ENCODE assay signal across 15 cellular contexts in the genomic region with DNA sequence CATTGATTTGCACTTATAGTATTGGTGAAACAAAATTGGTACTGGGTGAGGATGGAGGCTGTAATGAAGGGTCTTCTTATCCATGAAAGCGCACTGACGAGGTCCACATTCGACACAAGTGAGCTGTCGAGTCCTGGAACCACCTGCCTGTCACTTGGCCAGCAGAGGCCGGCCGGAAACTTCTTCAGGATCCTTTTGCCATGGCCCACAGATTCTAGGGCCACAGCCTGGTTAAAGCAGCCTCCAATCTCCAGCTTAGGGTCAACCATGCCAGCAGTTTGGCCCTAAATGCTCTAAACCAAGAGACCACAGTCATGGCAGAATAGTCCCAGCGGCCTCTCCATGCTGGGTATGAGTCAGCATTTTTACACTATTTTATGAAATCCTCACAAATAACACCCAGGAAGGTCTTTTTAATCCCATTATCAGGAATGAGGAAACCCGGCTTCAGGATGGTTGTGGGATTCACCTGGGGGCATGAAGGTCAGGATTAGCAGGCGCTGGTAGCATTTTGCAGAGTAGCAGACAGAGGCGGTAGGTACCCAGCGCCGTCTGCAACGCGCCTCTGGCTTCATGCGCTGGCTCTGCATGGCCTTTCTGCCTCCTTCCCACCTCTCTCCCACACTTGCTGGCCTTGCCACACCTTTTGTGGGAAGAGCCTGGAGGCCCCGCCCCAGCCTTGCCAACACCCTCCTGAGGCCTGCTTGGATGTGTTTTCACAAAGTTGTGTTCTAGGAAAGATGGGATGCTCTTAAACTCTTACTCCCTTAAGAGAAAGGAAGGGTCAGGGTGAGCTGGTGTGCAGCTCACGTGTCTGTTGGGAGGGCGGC. TPM values are rescaled to one million over a fixed set of nuclear protein-coding genes. Genes with fewer than 3 reads are reported as not detected.
DNase-seq lines count a peak whose midpoint lies in the region; ATAC-seq, FAIRE-seq and TF ChIP-seq lines count a peak whose summit lies in the region.
"Had no signal": no experiment of that assay in that cellular context is flagged by ENCODE, and none has a peak within 500 bp of the region (broad histone marks: within the 10 kb centered on the region; RNA-seq: fewer than 3 reads in every experiment).

No MANE protein-coding gene starts in this region.

- in situ Hi-C loops in transverse colon (cut with MboI; ENCODE audit: low pct_ligation_motif_present in 1 of 4, low pct_unique_long_range_greater_than_20kb in 1 of 4, low sequenced_read_pairs in 3 of 4) = no loop called here
- in situ Hi-C loops in ACHN (cut with HindIII; ENCODE audit: low pct_ligation_motif_present, low pct_unique_long_range_greater_than_20kb, low sequenced_read_pairs) = no loop called here

- TF ChIP-seq CTCF in astrocyte (IDR thresholded peaks at IDR 0.05; ENCODE audit: insufficient read depth, low read depth, low read length) (no peak), left lung (IDR thresholded peaks at IDR 0.05) (no peak), transverse colon (IDR thresholded peaks at IDR 0.05) (peak in 1 of 5 experiments; percentile 29), A673 (conservative IDR thresholded peaks at IDR 0.05; ENCODE audit: low read depth, low read length) (no peak)

- no peaks in the 10 kb centered on the region for H3K9me3 ChIP-seq in astrocyte (ENCODE audit: insufficient read depth, low read depth, low read length)
- H3K9me3 ChIP-seq in left lung = no peaks in the 10 kb centered on the region
- no peaks in the 10 kb centered on the region for H3K9me3 ChIP-seq in transverse colon
- H3K9me3 ChIP-seq in A673 (ENCODE audit: low read depth, low read length, poor library complexity, severe bottlenecking) = no peaks in the 10 kb centered on the region
- H3K9me3 ChIP-seq: right lobe of liver had no signal

- no peak for FAIRE-seq in astrocyte (lab: Jason Lieb, UNC)

- H3K4me3 Mint-ChIP-seq in activated CD4-positive, alpha-beta memory T cell treated with anti-CD3 and anti-CD28 coated beads for 36 hours = no peak overlapping the region
- no peak overlapping the region for H3K4me3 Mint-ChIP-seq in activated CD4-positive, alpha-beta memory T cell treated with anti-CD3 and anti-CD28 coated beads, Interleukin-2, amount 10 ng/mL, durations not matched to agents 7 days and 5 days
- H3K4me3 Mint-ChIP-seq in astrocyte (ENCODE audit: unreplicated experiment) = no peak overlapping the region

- intact Hi-C loops in activated CD4-positive, alpha-beta memory T cell treated with anti-CD3 and anti-CD28 coated beads for 36 hours (cut with micrococcal nuclease) = no loop called here
- intact Hi-C loops in left lung (cut with DNase I) (no loop called here), transverse colon (cut with DNase I; ENCODE audit: low total_unique reads) (no loop called here), A673 (cut with micrococcal nuclease; ENCODE audit: unreplicated experiment) (no loop called here)

- H4K20me1 ChIP-seq in astrocyte (ENCODE audit: insufficient read depth, low read length) = peaks cover 73% of the 10 kb centered on the region

- peaks cover 92% of the 10 kb centered on the region for H3K79me2 ChIP-seq in astrocyte (ENCODE audit: insufficient read depth, low read length)

- H3K4me2 ChIP-seq in astrocyte (ENCODE audit: low read length) = no peak overlapping the region

- no peak for TF ChIP-seq EP300 in transverse colon (IDR thresholded peaks at IDR 0.05; ENCODE audit: low read depth)

- BruUV-seq in A673 (replicated peaks; lab: Mats Ljungman, UMichigan) = no TSS peak

- no peak overlapping the region for H2AFZ ChIP-seq in astrocyte (ENCODE audit: low read depth, low read length)

- peaks cover 3% of the 10 kb centered on the region for H3K36me3 ChIP-seq in astrocyte (ENCODE audit: insufficient read depth, low read length)
- H3K36me3 ChIP-seq in left lung = peaks cover 0 to 25% of the 10 kb centered on the region in 2 donors
- H3K36me3 ChIP-seq in transverse colon = peaks cover 0 to 5% (median 0%) of the 10 kb centered on the region in 4 donors
- H3K36me3 ChIP-seq in A673 (ENCODE audit: insufficient read depth, low read length, poor library complexity, severe bottlenecking) = no peaks in the 10 kb centered on the region
- H3K36me3 ChIP-seq: right lobe of liver had no signal

- H3K27ac ChIP-seq in astrocyte (ENCODE audit: low read depth, low read length) (no peak overlapping the region), left lung (no peak overlapping the region), transverse colon (peak overlapping the region; percentile 27 to 66 (median 50)), A673 (ENCODE audit: low read depth, low read length, poor library complexity, severe bottlenecking) (no peak overlapping the region), caudate nucleus (ENCODE audit: low read depth, low read length) (no peak overlapping the region)
- H3K27ac ChIP-seq: right lobe of liver had no signal

- CTCF ChIA-PET in activated CD4-positive, alpha-beta memory T cell treated with anti-CD3 and anti-CD28 coated beads for 36 hours (lab: Charles Lee) = no interaction called here
- CTCF ChIA-PET in activated CD4-positive, alpha-beta memory T cell treated with anti-CD3 and anti-CD28 coated beads, Interleukin-2, amount 10 ng/mL, durations not matched to agents 7 days and 5 days (lab: Charles Lee) = no interaction called here
- CTCF ChIA-PET in A673 (lab: Charles Lee) = no interaction called here

- 76 to 90% methylated on average over 2 to 18 of the region's 18 CpGs for WGBS in transverse colon (ENCODE audit: low coverage in 1 of 2), 2 donors

- peak; percentile 18 for TF ChIP-seq POLR2A in transverse colon (IDR thresholded peaks at IDR 0.05)

- H3K9ac ChIP-seq in astrocyte (ENCODE audit: low read length) = no peak overlapping the region

- H3K4me1 Mint-ChIP-seq in activated CD4-positive, alpha-beta memory T cell treated with anti-CD3 and anti-CD28 coated beads for 36 hours (ENCODE audit: low read depth) = peaks cover 28% of the 10 kb centered on the region
- peaks cover 35% of the 10 kb centered on the region for H3K4me1 Mint-ChIP-seq in activated CD4-positive, alpha-beta memory T cell treated with anti-CD3 and anti-CD28 coated beads, Interleukin-2, amount 10 ng/mL, durations not matched to agents 7 days and 5 days
- H3K4me1 Mint-ChIP-seq in astrocyte (ENCODE audit: low read depth, unreplicated experiment) = peaks cover 28% of the 10 kb centered on the region

- H3K27me3 Mint-ChIP-seq in activated CD4-positive, alpha-beta memory T cell treated with anti-CD3 and anti-CD28 coated beads for 36 hours = no peaks in the 10 kb centered on the region
- H3K27me3 Mint-ChIP-seq in activated CD4-positive, alpha-beta memory T cell treated with anti-CD3 and anti-CD28 coated beads, Interleukin-2, amount 10 ng/mL, durations not matched to agents 7 days and 5 days = peaks cover 5% of the 10 kb centered on the region
- H3K27me3 Mint-ChIP-seq in astrocyte (ENCODE audit: low read depth, unreplicated experiment) = no peaks in the 10 kb centered on the region

- POLR2A ChIA-PET in activated CD4-positive, alpha-beta memory T cell treated with anti-CD3 and anti-CD28 coated beads for 36 hours (lab: Charles Lee) = no interaction called here
- POLR2A ChIA-PET in activated CD4-positive, alpha-beta memory T cell treated with anti-CD3 and anti-CD28 coated beads, Interleukin-2, amount 10 ng/mL, durations not matched to agents 7 days and 5 days (lab: Charles Lee) = no interaction called here
- POLR2A ChIA-PET in A673 (lab: Charles Lee; ENCODE audit: low non-redundant PET) = no interaction called here

- H3K27ac Mint-ChIP-seq in activated CD4-positive, alpha-beta memory T cell treated with anti-CD3 and anti-CD28 coated beads for 36 hours = no peak overlapping the region
- H3K27ac Mint-ChIP-seq in activated CD4-positive, alpha-beta memory T cell treated with anti-CD3 and anti-CD28 coated beads, Interleukin-2, amount 10 ng/mL, durations not matched to agents 7 days and 5 days = no peak overlapping the region
- H3K27ac Mint-ChIP-seq in astrocyte (ENCODE audit: unreplicated experiment) = peak overlapping the region; percentile 79

- H3K4me3 ChIP-seq in astrocyte (ENCODE audit: insufficient read depth, low read depth, low read length) = no peak overlapping the region
- H3K4me3 ChIP-seq in left lung = no peak overlapping the region
- H3K4me3 ChIP-seq in transverse colon = no peak overlapping the region
- H3K4me3 ChIP-seq in A673 (ENCODE audit: low read depth, low read length, poor library complexity, severe bottlenecking) = no peak overlapping the region
- H3K4me3 ChIP-seq: right lobe of liver had no signal

- peak; percentile 24 for ATAC-seq in left lung
- ATAC-seq: right lobe of liver had no signal

- H3K27me3 ChIP-seq in astrocyte (ENCODE audit: insufficient read depth, low read length) (no peaks in the 10 kb centered on the region), left lung (no peaks in the 10 kb centered on the region), transverse colon (no peaks in the 10 kb centered on the region), A673 (replicated peaks; ENCODE audit: insufficient read depth, low read depth, low read length, poor library complexity) (no peaks in the 10 kb centered on the region)
- H3K27me3 ChIP-seq: right lobe of liver had no signal

- peak; percentile 3 for DNase-seq in activated CD4-positive, alpha-beta memory T cell treated with anti-CD3 and anti-CD28 coated beads for 36 hours
- DNase-seq in activated CD4-positive, alpha-beta memory T cell treated with anti-CD3 and anti-CD28 coated beads, Interleukin-2, amount 10 ng/mL, durations not matched to agents 7 days and 5 days = no peak
- DNase-seq in astrocyte (ENCODE audit: low read depth) (no peak), left lung (peak in 1 of 2 donors; percentile 63), transverse colon (peak; percentile 79), A673 (ENCODE audit: low spot score) (no peak), ACHN (no peak), caudate nucleus (lab: John Stamatoyannopoulos, UW) (no peak)
- DNase-seq: 8988T; activated CD4-positive, alpha-beta T cell treated with anti-CD3 and anti-CD28 coated beads for 4 hours; activated gamma-delta T cell; NCI-H2081; NK-92 treated with Interleukin-12 subunit alpha and Interleukin-12 subunit beta, amount 100 ng/mL, for 24 hours; SW 1271 had no signal

- peaks cover 20% of the 10 kb centered on the region for H3K4me1 ChIP-seq in astrocyte (ENCODE audit: insufficient read depth, low read length)
- H3K4me1 ChIP-seq in left lung = peaks cover 3 to 21% of the 10 kb centered on the region in 2 donors
- peaks cover 6 to 37% (median 34%) of the 10 kb centered on the region in 4 donors for H3K4me1 ChIP-seq in transverse colon
- no peaks in the 10 kb centered on the region for H3K4me1 ChIP-seq in A673 (ENCODE audit: insufficient read depth, low read length, poor library complexity, severe bottlenecking)

- H3K36me3 Mint-ChIP-seq in activated CD4-positive, alpha-beta memory T cell treated with anti-CD3 and anti-CD28 coated beads for 36 hours = no peaks in the 10 kb centered on the region
- peaks cover 3% of the 10 kb centered on the region for H3K36me3 Mint-ChIP-seq in activated CD4-positive, alpha-beta memory T cell treated with anti-CD3 and anti-CD28 coated beads, Interleukin-2, amount 10 ng/mL, durations not matched to agents 7 days and 5 days (ENCODE audit: low read depth)
- peaks cover 23% of the 10 kb centered on the region for H3K36me3 Mint-ChIP-seq in astrocyte (ENCODE audit: low read depth, unreplicated experiment)

- no peaks in the 10 kb centered on the region for H3K9me3 Mint-ChIP-seq in activated CD4-positive, alpha-beta memory T cell treated with anti-CD3 and anti-CD28 coated beads for 36 hours
- H3K9me3 Mint-ChIP-seq in activated CD4-positive, alpha-beta memory T cell treated with anti-CD3 and anti-CD28 coated beads, Interleukin-2, amount 10 ng/mL, durations not matched to agents 7 days and 5 days = no peaks in the 10 kb centered on the region
- no peaks in the 10 kb centered on the region for H3K9me3 Mint-ChIP-seq in astrocyte (ENCODE audit: unreplicated experiment)

RNA-seq across cellular contexts. Expression of gene GAS6, which starts 15.2 kb away (rescaled TPM):
- total RNA-seq in activated CD4-positive, alpha-beta memory T cell treated with anti-CD3 and anti-CD28 coated beads for 36 hours = 1 to 10 TPM; 1.5 TPM
- 1 to 10 TPM; 1.3 to 1.8 TPM for total RNA-seq in activated CD4-positive, alpha-beta memory T cell treated with anti-CD3 and anti-CD28 coated beads, Interleukin-2, amount 10 ng/mL, durations not matched to agents 7 days and 5 days
- 252 and 287 TPM in 2 replicates for total RNA-seq in astrocyte
- total RNA-seq in left lung = 100 to 1,000 TPM in 1 of 2 donors, 10 to 100 TPM in 1; 79.9 to 169 TPM
- 100 to 1,000 TPM; 152 to 284 (median 169) TPM for total RNA-seq in transverse colon
- 0.67 and 0.79 TPM in 2 replicates for total RNA-seq in A673 (2021)

Comparison
In these comparisons a context has a peak if more than half of its experiments do, and no peak if none do; other contexts are left out.
1. DNase-seq: peak in activated CD4-positive, alpha-beta memory T cell treated with anti-CD3 and anti-CD28 coated beads for 36 hours (single experiment) and transverse colon (single experiment); none in activated CD4-positive, alpha-beta memory T cell treated with anti-CD3 and anti-CD28 coated beads, Interleukin-2, amount 10 ng/mL, durations not matched to agents 7 days and 5 days (single experiment), astrocyte (single experiment), A673 (single experiment), ACHN (single experiment) and caudate nucleus (0 of 61).
2. H3K27ac ChIP-seq: peak in transverse colon (4 of 4); none in astrocyte (single experiment), left lung (0 of 2), A673 (single experiment) and caudate nucleus (single experiment).
3. RNA of gene GAS6, which starts 15.2 kb away (total RNA-seq): 252 to 287 TPM in astrocyte, 152 to 284 TPM in transverse colon and 79.9 to 169 TPM in left lung; 1.3 to 1.8 TPM in activated CD4-positive, alpha-beta memory T cell treated with anti-CD3 and anti-CD28 coated beads, Interleukin-2, amount 10 ng/mL, durations not matched to agents 7 days and 5 days, 1.5 TPM in activated CD4-positive, alpha-beta memory T cell treated with anti-CD3 and anti-CD28 coated beads for 36 hours and 0.67 to 0.79 TPM in A673; every median in the first group is over 10 times any median in the second.